In genomic region chr11:17846852-17847453, GRCh38 we compare ENCODE assay signal across 12 cellular contexts.
DNase-seq lines count a peak whose midpoint lies in the region; ATAC-seq and TF ChIP-seq lines count a peak whose summit lies in the region.
"Had no signal": no experiment of that assay in that cellular context is flagged by ENCODE, and none has a peak within 500 bp of the region (broad histone marks: within the 10 kb centered on the region; RNA-seq: fewer than 3 reads in every experiment).

No MANE protein-coding gene starts in this region.

- peaks cover 0 to 3% (median 0%) of the 10 kb centered on the region in 4 donors for H3K4me1 Mint-ChIP-seq in naive thymus-derived CD8-positive, alpha-beta T cell
- H3K4me1 Mint-ChIP-seq in activated CD4-positive, alpha-beta T cell treated with anti-CD3 and anti-CD28 coated beads, Interleukin-2, amount 10 ng/mL, durations not matched to agents 24 days and 14 days, result no peaks in the 10 kb centered on the region
- H3K4me1 Mint-ChIP-seq: activated naive CD8-positive, alpha-beta T cell treated with anti-CD3 and anti-CD28 coated beads, Interleukin-2, amount 10 ng/mL, durations not matched to agents 7 days and 5 days had no signal

- peak; percentile 37 for ATAC-seq in left lobe of liver
- no peak for ATAC-seq in naive thymus-derived CD8-positive, alpha-beta T cell
- ATAC-seq in HG03571 (IDR thresholded peaks at IDR 0.05; ENCODE audit: unreplicated experiment), result no peak

- peak; percentile 17; the same call in 1 of the 2 replicates for TF ChIP-seq CTCF in C4-2B (conservative IDR thresholded peaks at IDR 0.05)

- H3K27ac Mint-ChIP-seq in naive thymus-derived CD8-positive, alpha-beta T cell, result no peak overlapping the region
- H3K27ac Mint-ChIP-seq in activated CD4-positive, alpha-beta T cell treated with anti-CD3 and anti-CD28 coated beads, Interleukin-2, amount 10 ng/mL, durations not matched to agents 24 days and 14 days, result no peak overlapping the region
- H3K27ac Mint-ChIP-seq: activated naive CD8-positive, alpha-beta T cell treated with anti-CD3 and anti-CD28 coated beads, Interleukin-2, amount 10 ng/mL, durations not matched to agents 7 days and 5 days; T-helper 1 cell treated with Interleukin-12 subunit alpha and Interleukin-12 subunit beta and Interleukin-4 antibody, amounts not matched to agents 30 μg/mL and 1 μg/mL, for 36 hours had no signal

- no peak overlapping the region for H3K4me3 Mint-ChIP-seq in naive thymus-derived CD8-positive, alpha-beta T cell
- H3K4me3 Mint-ChIP-seq in activated CD4-positive, alpha-beta T cell treated with anti-CD3 and anti-CD28 coated beads, Interleukin-2, amount 10 ng/mL, durations not matched to agents 24 days and 14 days, result no peak overlapping the region
- H3K4me3 Mint-ChIP-seq: activated naive CD8-positive, alpha-beta T cell treated with anti-CD3 and anti-CD28 coated beads, Interleukin-2, amount 10 ng/mL, durations not matched to agents 7 days and 5 days; T-helper 1 cell treated with Interleukin-12 subunit alpha and Interleukin-12 subunit beta and Interleukin-4 antibody, amounts not matched to agents 30 μg/mL and 1 μg/mL, for 36 hours had no signal

- H3K27me3 Mint-ChIP-seq in naive thymus-derived CD8-positive, alpha-beta T cell, result no peaks in the 10 kb centered on the region
- no peaks in the 10 kb centered on the region for H3K27me3 Mint-ChIP-seq in activated CD4-positive, alpha-beta T cell treated with anti-CD3 and anti-CD28 coated beads, Interleukin-2, amount 10 ng/mL, durations not matched to agents 24 days and 14 days
- H3K27me3 Mint-ChIP-seq: activated naive CD8-positive, alpha-beta T cell treated with anti-CD3 and anti-CD28 coated beads, Interleukin-2, amount 10 ng/mL, durations not matched to agents 7 days and 5 days had no signal

- POLR2A ChIA-PET in naive thymus-derived CD8-positive, alpha-beta T cell (lab: Charles Lee), result no interaction called here

- intact Hi-C loops in activated CD4-positive, alpha-beta T cell treated with anti-CD3 and anti-CD28 coated beads, Interleukin-2, amount 10 ng/mL, durations not matched to agents 24 days and 14 days (cut with micrococcal nuclease), result no loop called here

- H3K9me3 Mint-ChIP-seq in naive thymus-derived CD8-positive, alpha-beta T cell, result no peaks in the 10 kb centered on the region
- no peaks in the 10 kb centered on the region for H3K9me3 Mint-ChIP-seq in activated CD4-positive, alpha-beta T cell treated with anti-CD3 and anti-CD28 coated beads, Interleukin-2, amount 10 ng/mL, durations not matched to agents 24 days and 14 days
- H3K9me3 Mint-ChIP-seq: activated naive CD8-positive, alpha-beta T cell treated with anti-CD3 and anti-CD28 coated beads, Interleukin-2, amount 10 ng/mL, durations not matched to agents 7 days and 5 days; T-helper 1 cell treated with Interleukin-12 subunit alpha and Interleukin-12 subunit beta and Interleukin-4 antibody, amounts not matched to agents 30 μg/mL and 1 μg/mL, for 36 hours had no signal

- peak; percentile 38 for DNase-seq in LHCN-M2 (ENCODE audit: low read depth)
- peak; percentile 86 for DNase-seq in cerebellar cortex (ENCODE audit: low spot score)
- DNase-seq in left lobe of liver (ENCODE audit: low spot score), result no peak
- DNase-seq in naive thymus-derived CD8-positive, alpha-beta T cell, result no peak
- DNase-seq in stimulated activated CD8-positive, alpha-beta memory T cell treated with anti-CD3 and anti-CD28 coated beads, Interleukin-4, amount 100 ng/mL, for 48 hours, result no peak
- no peak for DNase-seq in activated CD4-positive, alpha-beta T cell treated with anti-CD3 and anti-CD28 coated beads, Interleukin-2, amount 10 ng/mL, durations not matched to agents 24 days and 14 days
- DNase-seq: activated naive CD8-positive, alpha-beta T cell treated with anti-CD3 and anti-CD28 coated beads, Interleukin-2, amount 10 ng/mL, durations not matched to agents 7 days and 5 days had no signal

- peaks cover 0 to 44% (median 32%) of the 10 kb centered on the region in 3 donors for H3K36me3 Mint-ChIP-seq in naive thymus-derived CD8-positive, alpha-beta T cell
- H3K36me3 Mint-ChIP-seq in activated CD4-positive, alpha-beta T cell treated with anti-CD3 and anti-CD28 coated beads, Interleukin-2, amount 10 ng/mL, durations not matched to agents 24 days and 14 days (ENCODE audit: low read depth), result no peaks in the 10 kb centered on the region

- no peak overlapping the region for H3K27ac ChIP-seq in C4-2B
- H3K27ac ChIP-seq: skin epidermis, tibial nerve had no signal

Comparison
In these comparisons a context has a peak if more than half of its experiments do, and no peak if none do; other contexts are left out.
1. DNase-seq: peak in LHCN-M2 (single experiment) and cerebellar cortex (single experiment); none in left lobe of liver (single experiment), naive thymus-derived CD8-positive, alpha-beta T cell (0 of 10), stimulated activated CD8-positive, alpha-beta memory T cell treated with anti-CD3 and anti-CD28 coated beads, Interleukin-4, amount 100 ng/mL, for 48 hours (single experiment) and activated CD4-positive, alpha-beta T cell treated with anti-CD3 and anti-CD28 coated beads, Interleukin-2, amount 10 ng/mL, durations not matched to agents 24 days and 14 days (single experiment).